ENCODE assay signal across 7 cellular contexts in genomic region chr19:3421656-3422055, GRCh38. TPM values are rescaled to one million over a fixed set of nuclear protein-coding genes. Genes with fewer than 3 reads are reported as not detected.
"Had no signal": no experiment of that assay in that cellular context is flagged by ENCODE, and none has a peak within 500 bp of the region (broad histone marks: within the 10 kb centered on the region; RNA-seq: fewer than 3 reads in every experiment).

No MANE protein-coding gene starts in this region.

RNA-seq across cellular contexts. Expression of gene SMIM24, which starts 58.7 kb away (rescaled TPM):
- total RNA-seq: activated B cell treated with CpG ODN at 0.5 μM for 24 hours; activated T-cell treated with anti-CD3 and anti-CD28 coated beads, Interleukin-2, amount 50 U/mL, for 4 hours; dermis microvascular lymphatic vessel endothelial cell; endodermal cell; esophagus mucosa; foreskin keratinocyte; T-helper 17 cell had no signal
